Comparison of ENCODE assay signal across 10 cellular contexts in genomic region chr14:69043007-69043444, GRCh38.
DNase-seq lines count a peak whose midpoint lies in the region; ATAC-seq and TF ChIP-seq lines count a peak whose summit lies in the region.
"Had no signal": no experiment of that assay in that cellular context is flagged by ENCODE, and none has a peak within 500 bp of the region (broad histone marks: within the 10 kb centered on the region; RNA-seq: fewer than 3 reads in every experiment).

No MANE protein-coding gene starts in this region.

- H3K4me1 ChIP-seq in lower lobe of right lung, result peaks cover 54% of the 10 kb centered on the region
- H3K4me1 ChIP-seq in tibial artery, result peaks cover 0 to 99% (median 72%) of the 10 kb centered on the region in 4 donors
- H3K4me1 ChIP-seq in GM23248 (ENCODE audit: insufficient read depth), result peaks cover 56% of the 10 kb centered on the region

- peak overlapping the region; percentile 44 for H3K4me3 Mint-ChIP-seq in dendritic cell treated with granulocyte-macrophage colony-stimulating factor and Interleukin-4, amounts not matched to agents 40 ng/mL and 50 ng/mL, for 4 days

- H3K27ac ChIP-seq in lower lobe of right lung (peak overlapping the region; percentile 72), tibial artery (peak overlapping the region; percentile 87 to 91), GM23248 (no peak overlapping the region)
- H3K27ac ChIP-seq: 22Rv1 had no signal

- no peak overlapping the region for H2AFZ ChIP-seq in GM23248

- H3K27me3 ChIP-seq in lower lobe of right lung (ENCODE audit: low read depth), result no peaks in the 10 kb centered on the region
- H3K27me3 ChIP-seq in tibial artery, result no peaks in the 10 kb centered on the region
- no peaks in the 10 kb centered on the region for H3K27me3 ChIP-seq in GM23248 (replicated peaks; ENCODE audit: insufficient read depth)

- H3K4me3 ChIP-seq in lower lobe of right lung (no peak overlapping the region), tibial artery (peak overlapping the region; percentile 17 to 29), GM23248 (no peak overlapping the region)

- no peaks in the 10 kb centered on the region for H3K9me3 Mint-ChIP-seq in dendritic cell treated with granulocyte-macrophage colony-stimulating factor and Interleukin-4, amounts not matched to agents 40 ng/mL and 50 ng/mL, for 4 days

- no peaks in the 10 kb centered on the region for H3K79me2 ChIP-seq in GM23248 (ENCODE audit: insufficient read depth)

- H3K9me3 ChIP-seq in lower lobe of right lung (no peaks in the 10 kb centered on the region), tibial artery (no peaks in the 10 kb centered on the region), GM23248 (ENCODE audit: low read depth) (no peaks in the 10 kb centered on the region)

- H4K20me1 ChIP-seq in GM23248 (ENCODE audit: insufficient read depth), result no peaks in the 10 kb centered on the region

- H3K36me3 ChIP-seq in lower lobe of right lung, result no peaks in the 10 kb centered on the region
- H3K36me3 ChIP-seq in tibial artery, result no peaks in the 10 kb centered on the region
- H3K36me3 ChIP-seq in GM23248 (ENCODE audit: low read depth), result no peaks in the 10 kb centered on the region

- peak overlapping the region; percentile 95 for H3K27ac Mint-ChIP-seq in dendritic cell treated with granulocyte-macrophage colony-stimulating factor and Interleukin-4, amounts not matched to agents 40 ng/mL and 50 ng/mL, for 4 days

- H3K27me3 Mint-ChIP-seq in dendritic cell treated with granulocyte-macrophage colony-stimulating factor and Interleukin-4, amounts not matched to agents 40 ng/mL and 50 ng/mL, for 4 days, result peaks cover 5% of the 10 kb centered on the region

- 61 to 71% methylated on average over 6 to 7 of the region's 7 CpGs for WGBS in GM23248 (ENCODE audit: low coverage in 1 of 2, low lambda C conversion rate in 2 of 2, missing lambda C conversion rate in 2 of 2), 2 experiments

- no peaks in the 10 kb centered on the region for H3K9me2 ChIP-seq in GM23248 (ENCODE audit: insufficient read depth)

- no peak for TF ChIP-seq CTCF in lower lobe of right lung (IDR thresholded peaks at IDR 0.05)
- no peak for TF ChIP-seq CTCF in tibial artery (IDR thresholded peaks at IDR 0.05)

- ATAC-seq in lower lobe of right lung (peak; percentile 75 to 81), GM18519 (IDR thresholded peaks at IDR 0.05; ENCODE audit: low FRiP score, unreplicated experiment) (no peak)

- H3K4me2 ChIP-seq in GM23248 (ENCODE audit: unreplicated experiment), result no peak overlapping the region

- DNase-seq in DMS 273 (lab: John Stamatoyannopoulos, UW; ENCODE audit: unreplicated experiment) (peak; percentile 65), DMS 273 treated with DMSO at 0.1 percent for 48 hours (lab: John Stamatoyannopoulos, UW) (no peak), lower lobe of right lung (peak; percentile 80), tibial artery (peak; percentile 61 to 93), DMS153 (lab: John Stamatoyannopoulos, UW) (no peak), GM23248 (no peak)
- DNase-seq: NCI-H226 had no signal

- intact Hi-C loops in dendritic cell treated with granulocyte-macrophage colony-stimulating factor and Interleukin-4, amounts not matched to agents 40 ng/mL and 50 ng/mL, for 4 days (cut with micrococcal nuclease), result loop anchor here (5.0 kb wide), 1 partner anchor 66 kb away; the partner anchor contains the start of gene ACTN1
- intact Hi-C loops in lower lobe of right lung (cut with DNase I) (no loop called here), tibial artery (cut with DNase I; ENCODE audit: low total_unique reads) (loop anchor here (2.0 kb wide), 1 partner anchor 94 kb away; no protein-coding TSS in a partner anchor)

- peaks cover 32% of the 10 kb centered on the region for H3F3A ChIP-seq in GM23248 (ENCODE audit: insufficient read depth)

- peaks cover 94% of the 10 kb centered on the region for H3K4me1 Mint-ChIP-seq in dendritic cell treated with granulocyte-macrophage colony-stimulating factor and Interleukin-4, amounts not matched to agents 40 ng/mL and 50 ng/mL, for 4 days (ENCODE audit: low read depth)

- H3K36me3 Mint-ChIP-seq in dendritic cell treated with granulocyte-macrophage colony-stimulating factor and Interleukin-4, amounts not matched to agents 40 ng/mL and 50 ng/mL, for 4 days (ENCODE audit: low read depth), result no peaks in the 10 kb centered on the region

- in situ Hi-C loops in GM23248 (cut with MboI), result no loop called here

- no peak overlapping the region for H3K9ac ChIP-seq in GM23248

Comparison
In these comparisons a context has a peak if more than half of its experiments do, and no peak if none do; other contexts are left out.
1. DNase-seq: peak in DMS 273 (single experiment), lower lobe of right lung (single experiment) and tibial artery (2 of 2); none in DMS 273 treated with DMSO at 0.1 percent for 48 hours (single experiment), DMS153 (single experiment) and GM23248 (single experiment).
2. H3K4me3 ChIP-seq: peak in tibial artery (2 of 2); none in lower lobe of right lung (single experiment) and GM23248 (single experiment).